ENCODE assay signal across 23 cellular contexts in genomic region chr3:67941433-67942030, GRCh38.
DNase-seq lines count a peak whose midpoint lies in the region; ATAC-seq and TF ChIP-seq lines count a peak whose summit lies in the region.
"Had no signal": no experiment of that assay in that cellular context is flagged by ENCODE, and none has a peak within 500 bp of the region (broad histone marks: within the 10 kb centered on the region; RNA-seq: fewer than 3 reads in every experiment).

No MANE protein-coding gene starts in this region.

- peak overlapping the region; percentile 38 for H3K27ac Mint-ChIP-seq in activated naive CD4-positive, alpha-beta T cell treated with anti-CD3 and anti-CD28 coated beads, Interleukin-2, amount 50 U/mL, for 24 hours
- H3K27ac Mint-ChIP-seq in activated naive CD8-positive, alpha-beta T cell treated with anti-CD3 and anti-CD28 coated beads for 36 hours = peak overlapping the region; percentile 48
- H3K27ac Mint-ChIP-seq: CD14-positive monocyte, H9 had no signal

- H3K4me3 Mint-ChIP-seq in activated naive CD4-positive, alpha-beta T cell treated with anti-CD3 and anti-CD28 coated beads, Interleukin-2, amount 50 U/mL, for 24 hours = peak overlapping the region; percentile 11
- peak overlapping the region; percentile 22 for H3K4me3 Mint-ChIP-seq in activated naive CD8-positive, alpha-beta T cell treated with anti-CD3 and anti-CD28 coated beads for 36 hours
- H3K4me3 Mint-ChIP-seq: CD14-positive monocyte, H9 had no signal

- H3K4me3 ChIP-seq in smooth muscle cell (no peak overlapping the region), dorsolateral prefrontal cortex (no peak overlapping the region), coronary artery (no peak overlapping the region)
- H3K4me3 ChIP-seq: GM23248, MG63, PC-9 had no signal

- peaks cover 3% of the 10 kb centered on the region for H3K36me3 Mint-ChIP-seq in activated naive CD4-positive, alpha-beta T cell treated with anti-CD3 and anti-CD28 coated beads, Interleukin-2, amount 50 U/mL, for 24 hours
- H3K36me3 Mint-ChIP-seq in activated naive CD8-positive, alpha-beta T cell treated with anti-CD3 and anti-CD28 coated beads for 36 hours = no peaks in the 10 kb centered on the region
- H3K36me3 Mint-ChIP-seq: CD14-positive monocyte had no signal

- H2AFZ ChIP-seq in smooth muscle cell (ENCODE audit: low read depth) = no peak overlapping the region
- H2AFZ ChIP-seq: GM23248, PC-9 had no signal

- no peak for DNase-seq in activated naive CD4-positive, alpha-beta T cell (lab: John Stamatoyannopoulos, UW)
- no peak for DNase-seq in activated naive CD8-positive, alpha-beta T cell treated with anti-CD3 and anti-CD28 coated beads for 36 hours
- DNase-seq in smooth muscle cell (lab: John Stamatoyannopoulos, UW; ENCODE audit: unreplicated experiment) (no peak), nucleus accumbens (lab: John Stamatoyannopoulos, UW) (no peak), dorsolateral prefrontal cortex (no peak), coronary artery (ENCODE audit: low spot score) (no peak)
- DNase-seq: 8988T; ACHN; BE2C; GM23248; H9; IMR-90; KG1; MG63; NCI-H2029; NCI-H446; NCI-H524 treated with DMSO at 0.1 percent for 48 hours; NCI-H774; NK-92 treated with Interleukin-12 subunit alpha and Interleukin-12 subunit beta, amount 100 ng/mL, for 24 hours; PC-9 had no signal

- peak overlapping the region; percentile 58 for H3K4me2 ChIP-seq in smooth muscle cell
- H3K4me2 ChIP-seq: PC-9 had no signal

- H3K27me3 Mint-ChIP-seq in activated naive CD4-positive, alpha-beta T cell treated with anti-CD3 and anti-CD28 coated beads, Interleukin-2, amount 50 U/mL, for 24 hours = no peaks in the 10 kb centered on the region
- H3K27me3 Mint-ChIP-seq in activated naive CD8-positive, alpha-beta T cell treated with anti-CD3 and anti-CD28 coated beads for 36 hours = no peaks in the 10 kb centered on the region

- H3K9me3 Mint-ChIP-seq in activated naive CD4-positive, alpha-beta T cell treated with anti-CD3 and anti-CD28 coated beads, Interleukin-2, amount 50 U/mL, for 24 hours = peaks cover 6% of the 10 kb centered on the region
- peaks cover 9% of the 10 kb centered on the region for H3K9me3 Mint-ChIP-seq in activated naive CD8-positive, alpha-beta T cell treated with anti-CD3 and anti-CD28 coated beads for 36 hours

- H3F3A ChIP-seq in smooth muscle cell (ENCODE audit: low read depth) = no peaks in the 10 kb centered on the region

- H3K9ac ChIP-seq in smooth muscle cell (ENCODE audit: low read depth) = no peak overlapping the region
- H3K9ac ChIP-seq: GM23248 had no signal

- 83% methylated on average over 3 of the region's 3 CpGs for WGBS in smooth muscle cell (ENCODE audit: low lambda C conversion rate)

- H3K27ac ChIP-seq in smooth muscle cell (ENCODE audit: low read depth) = no peak overlapping the region
- H3K27ac ChIP-seq in dorsolateral prefrontal cortex = peak overlapping the region in 2 of 59 donors; percentile 4 to 8
- no peak overlapping the region for H3K27ac ChIP-seq in coronary artery
- H3K27ac ChIP-seq: GM23248, PC-9 had no signal

- H3K9me3 ChIP-seq in smooth muscle cell (replicated peaks; ENCODE audit: low read depth) = no peaks in the 10 kb centered on the region
- H3K9me3 ChIP-seq: BE2C, MG63 had no signal

- peaks cover 39% of the 10 kb centered on the region for H3K4me1 Mint-ChIP-seq in activated naive CD4-positive, alpha-beta T cell treated with anti-CD3 and anti-CD28 coated beads, Interleukin-2, amount 50 U/mL, for 24 hours
- H3K4me1 Mint-ChIP-seq in activated naive CD8-positive, alpha-beta T cell treated with anti-CD3 and anti-CD28 coated beads for 36 hours = peaks cover 23% of the 10 kb centered on the region
- H3K4me1 Mint-ChIP-seq: CD14-positive monocyte, H9 had no signal

- H3K27me3 ChIP-seq in smooth muscle cell (ENCODE audit: low read depth) = no peaks in the 10 kb centered on the region
- H3K27me3 ChIP-seq in dorsolateral prefrontal cortex = no peaks in the 10 kb centered on the region
- H3K27me3 ChIP-seq: BE2C, MG63 had no signal

- H4K20me1 ChIP-seq in smooth muscle cell (ENCODE audit: low read depth) = no peaks in the 10 kb centered on the region

- peak; percentile 74 for ATAC-seq in GM18867 (IDR thresholded peaks at IDR 0.05; ENCODE audit: unreplicated experiment)

- H3K36me3 ChIP-seq in smooth muscle cell (ENCODE audit: low read depth) = no peaks in the 10 kb centered on the region
- H3K36me3 ChIP-seq: BE2C, MG63 had no signal

- H3K4me1 ChIP-seq in smooth muscle cell (ENCODE audit: low read depth) = no peaks in the 10 kb centered on the region
- H3K4me1 ChIP-seq: BE2C had no signal

- intact Hi-C loops in dorsolateral prefrontal cortex (cut with DNase I) = no loop called here

- no peaks in the 10 kb centered on the region for H3K79me2 ChIP-seq in smooth muscle cell (ENCODE audit: low read depth)

- no peak for TF ChIP-seq CTCF in smooth muscle cell (IDR thresholded peaks at IDR 0.05; ENCODE audit: borderline replicate concordance, insufficient read depth, poor library complexity, severe bottlenecking)
- TF ChIP-seq CTCF in dorsolateral prefrontal cortex (IDR thresholded peaks at IDR 0.05 in 54 of 56, conservative IDR thresholded peaks at IDR 0.05 in 2 of 56; ENCODE audit: low read depth in 1 of 56, partially characterized antibody in 56 of 56) = no peak
- TF ChIP-seq CTCF in coronary artery (IDR thresholded peaks at IDR 0.05) = no peak
